ENCODE assay signal across 27 cellular contexts in genomic region chr10:44009891-44010290, GRCh38.
"Had no signal": no experiment of that assay in that cellular context is flagged by ENCODE, and none has a peak within 500 bp of the region (broad histone marks: within the 10 kb centered on the region; RNA-seq: fewer than 3 reads in every experiment).

No MANE protein-coding gene starts in this region.

- DNase-seq: activated CD4-positive, alpha-beta T cell treated with anti-CD3 and anti-CD28 coated beads for 48 hours; activated CD8-positive, alpha-beta memory T cell treated with anti-CD3 and anti-CD28 coated beads, Interleukin-2, amount 10 ng/mL, durations not matched to agents 7 days and 5 days; activated CD8-positive, alpha-beta T cell treated with anti-CD3 and anti-CD28 coated beads for 36 hours; activated gamma-delta T cell; activated naive CD4-positive, alpha-beta T cell treated with anti-CD3 and anti-CD28 coated beads, Interleukin-2, amount 50 U/mL, for 16 hours; activated naive CD8-positive, alpha-beta T cell treated with anti-CD3 and anti-CD28 coated beads, Interleukin-2, amount 50 U/mL, for 24 hours; activated T-cell treated with anti-CD3 and anti-CD28 coated beads for 4 hours; body of pancreas; dermis blood vessel endothelial cell; effector CD8-positive, alpha-beta T cell; erythroblast; foreskin melanocyte; immature natural killer cell; kidney glomerular epithelial cell; left ventricle myocardium superior; mammary epithelial cell; midbrain; natural killer cell; right cardiac atrium; stimulated activated CD4-positive, alpha-beta T cell treated with anti-CD3 and anti-CD28 coated beads, Interleukin-12 subunit alpha, Interleukin-12 subunit beta, amount 100 ng/mL, for 4 hours; stimulated activated CD4-positive, alpha-beta T cell treated with anti-CD3 and anti-CD28 coated beads, Interleukin-4, amount 100 ng/mL, for 4 hours; substantia nigra had no signal

- H3K9ac ChIP-seq: parathyroid adenoma had no signal

- H3K4me1 ChIP-seq: parathyroid adenoma had no signal

- H3K27ac Mint-ChIP-seq: activated CD8-positive, alpha-beta memory T cell treated with anti-CD3 and anti-CD28 coated beads, Interleukin-2, amount 10 ng/mL, durations not matched to agents 7 days and 5 days; activated CD8-positive, alpha-beta T cell treated with anti-CD3 and anti-CD28 coated beads for 36 hours; activated naive CD8-positive, alpha-beta T cell treated with anti-CD3 and anti-CD28 coated beads, Interleukin-2, amount 50 U/mL, for 24 hours; activated T-helper 1 cell treated with anti-CD3 and anti-CD28 coated beads, Interleukin-12 subunit alpha, Interleukin-12 subunit beta, Interleukin-2, Interleukin-4 antibody, amounts not matched to agents 30 ng/mL and 10 ng/mL and 1 ng/mL, durations not matched to agents 14 hours and 24 hours and 36 hours; immature natural killer cell; natural killer cell; stimulated activated naive CD8-positive, alpha-beta T cell treated with anti-CD3 and anti-CD28 coated beads, Interleukin-15, Interleukin-2, amounts not matched to agents 100 ng/mL and 50 ng/mL, for 24 hours had no signal

- H3K9me3 Mint-ChIP-seq: activated CD8-positive, alpha-beta T cell treated with anti-CD3 and anti-CD28 coated beads for 36 hours; activated naive CD8-positive, alpha-beta T cell treated with anti-CD3 and anti-CD28 coated beads, Interleukin-2, amount 50 U/mL, for 24 hours; activated T-helper 1 cell treated with anti-CD3 and anti-CD28 coated beads, Interleukin-12 subunit alpha, Interleukin-12 subunit beta, Interleukin-2, Interleukin-4 antibody, amounts not matched to agents 30 ng/mL and 10 ng/mL and 1 ng/mL, durations not matched to agents 14 hours and 24 hours and 36 hours; immature natural killer cell; natural killer cell; stimulated activated naive CD8-positive, alpha-beta T cell treated with anti-CD3 and anti-CD28 coated beads, Interleukin-15, Interleukin-2, amounts not matched to agents 100 ng/mL and 50 ng/mL, for 24 hours had no signal

- H3K27me3 ChIP-seq: body of pancreas, cardiac muscle cell, tibial nerve had no signal

- H3K27ac ChIP-seq: cardiac muscle cell, parathyroid adenoma had no signal

- H3K4me1 Mint-ChIP-seq: immature natural killer cell, natural killer cell had no signal

- H3K9me3 ChIP-seq: body of pancreas, tibial nerve had no signal

- H3K36me3 Mint-ChIP-seq: activated CD8-positive, alpha-beta memory T cell treated with anti-CD3 and anti-CD28 coated beads, Interleukin-2, amount 10 ng/mL, durations not matched to agents 7 days and 5 days; immature natural killer cell; natural killer cell had no signal

- H3K36me3 ChIP-seq: cardiac muscle cell, tibial nerve had no signal

- ATAC-seq: activated CD8-positive, alpha-beta memory T cell treated with anti-CD3 and anti-CD28 coated beads, Interleukin-2, amount 10 ng/mL, durations not matched to agents 7 days and 5 days; activated CD8-positive, alpha-beta T cell treated with anti-CD3 and anti-CD28 coated beads for 36 hours; activated naive CD8-positive, alpha-beta T cell treated with anti-CD3 and anti-CD28 coated beads, Interleukin-2, amount 50 U/mL, for 24 hours; natural killer cell had no signal

- H3K4me3 ChIP-seq: body of pancreas, cardiac muscle cell, tibial nerve had no signal

- H3K27me3 Mint-ChIP-seq: activated naive CD8-positive, alpha-beta T cell treated with anti-CD3 and anti-CD28 coated beads, Interleukin-2, amount 50 U/mL, for 24 hours; stimulated activated naive CD8-positive, alpha-beta T cell treated with anti-CD3 and anti-CD28 coated beads, Interleukin-15, Interleukin-2, amounts not matched to agents 100 ng/mL and 50 ng/mL, for 24 hours had no signal

- H2AFZ ChIP-seq: parathyroid adenoma had no signal

- H3K79me2 ChIP-seq: parathyroid adenoma had no signal

- H3K4me3 Mint-ChIP-seq: activated CD8-positive, alpha-beta memory T cell treated with anti-CD3 and anti-CD28 coated beads, Interleukin-2, amount 10 ng/mL, durations not matched to agents 7 days and 5 days; activated CD8-positive, alpha-beta T cell treated with anti-CD3 and anti-CD28 coated beads for 36 hours; activated naive CD8-positive, alpha-beta T cell treated with anti-CD3 and anti-CD28 coated beads, Interleukin-2, amount 50 U/mL, for 24 hours; activated T-helper 1 cell treated with anti-CD3 and anti-CD28 coated beads, Interleukin-12 subunit alpha, Interleukin-12 subunit beta, Interleukin-2, Interleukin-4 antibody, amounts not matched to agents 30 ng/mL and 10 ng/mL and 1 ng/mL, durations not matched to agents 14 hours and 24 hours and 36 hours; immature natural killer cell; natural killer cell; stimulated activated naive CD8-positive, alpha-beta T cell treated with anti-CD3 and anti-CD28 coated beads, Interleukin-15, Interleukin-2, amounts not matched to agents 100 ng/mL and 50 ng/mL, for 24 hours had no signal
